ENCODE assay signal across 10 cellular contexts in the genomic region with DNA sequence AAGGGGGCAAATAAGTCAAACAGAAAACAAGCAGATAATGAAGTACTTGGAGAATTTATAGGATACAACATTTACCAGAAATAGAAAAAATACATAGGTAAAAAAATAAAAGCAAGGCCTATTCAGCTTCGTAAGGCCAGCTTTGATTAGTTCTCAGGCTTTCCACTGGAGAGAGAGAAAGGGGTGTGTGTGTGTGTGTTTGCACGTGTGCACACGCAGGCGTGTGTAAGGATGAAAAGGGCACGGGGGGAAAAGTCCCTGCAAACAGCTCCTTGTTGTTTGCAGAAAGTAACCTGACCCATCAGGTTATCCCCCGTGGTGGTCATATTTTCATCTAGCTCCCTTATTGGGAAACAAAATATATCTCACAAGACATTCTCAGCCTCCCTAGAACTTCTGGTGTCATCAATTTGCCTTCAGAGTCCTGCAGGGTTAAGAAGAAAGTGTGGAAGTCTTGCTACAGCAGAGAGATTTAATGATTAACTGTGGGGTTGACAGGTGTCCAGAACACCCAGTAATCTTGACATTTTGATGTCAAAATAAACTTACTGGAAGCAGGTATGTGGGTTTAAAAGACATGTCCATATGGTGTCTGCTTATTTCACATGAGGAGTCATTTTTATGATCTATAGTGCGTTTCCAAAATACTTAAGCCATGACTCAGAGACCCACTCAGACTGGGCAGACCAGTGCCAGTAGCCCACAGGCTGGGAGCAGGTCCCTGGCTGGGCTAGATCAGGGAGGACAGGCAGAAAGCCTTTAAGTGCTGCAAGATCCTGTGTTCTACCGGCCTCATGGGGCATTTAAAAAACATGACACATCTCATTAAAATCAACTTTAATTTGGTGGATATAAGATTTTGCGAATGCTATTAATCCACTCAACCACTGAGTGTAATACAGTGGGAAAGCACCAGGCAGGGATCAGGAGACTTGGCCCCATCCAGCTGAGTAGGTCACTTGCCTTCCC.
DNase-seq lines count a peak whose midpoint lies in the region; ATAC-seq and TF ChIP-seq lines count a peak whose summit lies in the region.
"Had no signal": no experiment of that assay in that cellular context is flagged by ENCODE, and none has a peak within 500 bp of the region (broad histone marks: within the 10 kb centered on the region; RNA-seq: fewer than 3 reads in every experiment).

No MANE protein-coding gene starts in this region.

- H3K4me2 ChIP-seq in GM23248 (ENCODE audit: unreplicated experiment) (no peak overlapping the region), PC-3 (ENCODE audit: low read length) (peak overlapping the region; percentile 57), hepatocyte (peak overlapping the region; percentile 19)

- H3K36me3 ChIP-seq in GM23248 (ENCODE audit: low read depth) (no peaks in the 10 kb centered on the region), PC-3 (ENCODE audit: low read depth, low read length) (no peaks in the 10 kb centered on the region), hepatocyte (replicated peaks; ENCODE audit: insufficient read depth, low read depth) (no peaks in the 10 kb centered on the region), A673 (ENCODE audit: insufficient read depth, low read length, poor library complexity, severe bottlenecking) (no peaks in the 10 kb centered on the region)

- CTCF ChIA-PET in PC-3 (lab: Charles Lee): interaction anchor here (0.6 kb wide), 2 partner anchors 111 to 473 kb away, joined by 4 read pairs; no protein-coding TSS in a partner anchor
- CTCF ChIA-PET in A673 (lab: Charles Lee): no interaction called here

- in situ Hi-C loops in GM23248 (cut with MboI): no loop called here

- H3K79me2 ChIP-seq in GM23248 (ENCODE audit: insufficient read depth) (no peaks in the 10 kb centered on the region), PC-3 (ENCODE audit: low read length) (no peaks in the 10 kb centered on the region), hepatocyte (no peaks in the 10 kb centered on the region)

- H4K20me1 ChIP-seq in GM23248 (ENCODE audit: insufficient read depth): no peaks in the 10 kb centered on the region
- H4K20me1 ChIP-seq in PC-3 (ENCODE audit: low read length): no peaks in the 10 kb centered on the region
- no peaks in the 10 kb centered on the region for H4K20me1 ChIP-seq in hepatocyte (ENCODE audit: insufficient read depth, poor library complexity, severe bottlenecking)

- H3K9me2 ChIP-seq in GM23248 (ENCODE audit: insufficient read depth) (no peaks in the 10 kb centered on the region), PC-3 (replicated peaks; ENCODE audit: low read length) (no peaks in the 10 kb centered on the region), hepatocyte (replicated peaks; ENCODE audit: insufficient read depth) (no peaks in the 10 kb centered on the region)

- intact Hi-C loops in PC-3 (cut with micrococcal nuclease): loop anchor here (1.0 kb wide), 5 partner anchors 22 to 444 kb away; no protein-coding TSS in a partner anchor
- intact Hi-C loops in A673 (cut with micrococcal nuclease; ENCODE audit: unreplicated experiment): no loop called here
- intact Hi-C loops in cardiac septum (cut with DNase I): no loop called here

- TF ChIP-seq CTCF in AG10803 (conservative IDR thresholded peaks at IDR 0.05; ENCODE audit: low read length) (no peak), PC-3 (conservative IDR thresholded peaks at IDR 0.05; ENCODE audit: low read depth, low read length) (no peak), hepatocyte (IDR thresholded peaks at IDR 0.05; ENCODE audit: poor library complexity) (no peak), A673 (conservative IDR thresholded peaks at IDR 0.05; ENCODE audit: low read depth, low read length) (no peak)

- DNase-seq in AG10803 (ENCODE audit: low read depth) (peak; percentile 88), GM23248 (peak; percentile 66), PC-3 (peak; percentile 99), hepatocyte (ENCODE audit: low spot score) (peak; percentile 55), A673 (ENCODE audit: low spot score) (no peak), cardiac septum (ENCODE audit: low spot score) (no peak)
- DNase-seq: C1 segment of cervical spinal cord; stimulated activated CD4-positive, alpha-beta T cell treated with anti-CD3 and anti-CD28 coated beads, Interleukin-2, amount 100 ng/mL, for 24 hours had no signal

- BruUV-seq in PC-3 (replicated peaks; lab: Mats Ljungman, UMichigan) (no TSS peak), A673 (replicated peaks; lab: Mats Ljungman, UMichigan) (no TSS peak)

- H3K9ac ChIP-seq in GM23248 (no peak overlapping the region), PC-3 (ENCODE audit: low read length) (no peak overlapping the region)

- H3F3A ChIP-seq in GM23248 (ENCODE audit: insufficient read depth) (0 out of 2 replicates have a peak, but pooled peaks cover 4% of the 10 kb centered on the region), PC-3 (ENCODE audit: low read length, unreplicated experiment) (peaks cover 6% of the 10 kb centered on the region)

- ATAC-seq in PC-3 (peak; percentile 99), GM21447 (IDR thresholded peaks at IDR 0.05; ENCODE audit: unreplicated experiment) (no peak), HG02870 (IDR thresholded peaks at IDR 0.05; ENCODE audit: unreplicated experiment) (no peak)

- no peaks in the 10 kb centered on the region for H3K9me3 ChIP-seq in GM23248 (ENCODE audit: low read depth)
- H3K9me3 ChIP-seq in PC-3 (ENCODE audit: low read length): no peaks in the 10 kb centered on the region
- no peaks in the 10 kb centered on the region for H3K9me3 ChIP-seq in hepatocyte (ENCODE audit: low read depth)
- no peaks in the 10 kb centered on the region for H3K9me3 ChIP-seq in A673 (ENCODE audit: low read depth, low read length, poor library complexity, severe bottlenecking)

- no peak overlapping the region for H3K27ac ChIP-seq in GM23248
- H3K27ac ChIP-seq in PC-3 (ENCODE audit: low read length): peak overlapping the region; percentile 59
- H3K27ac ChIP-seq in hepatocyte: peak overlapping the region; percentile 17
- no peak overlapping the region for H3K27ac ChIP-seq in A673 (ENCODE audit: low read depth, low read length, poor library complexity, severe bottlenecking)

- WGBS in GM23248 (ENCODE audit: low coverage in 1 of 2, low lambda C conversion rate in 2 of 2, missing lambda C conversion rate in 2 of 2), 2 experiments: 30 to 35% methylated on average over 9 of the region's 9 CpGs
- 45% methylated on average over 9 of the region's 9 CpGs for WGBS in hepatocyte (ENCODE audit: low lambda C conversion rate, missing lambda C conversion rate)

- peaks cover 8% of the 10 kb centered on the region; the same call in 1 of the 2 replicates for H3K4me1 ChIP-seq in GM23248 (ENCODE audit: insufficient read depth)
- peaks cover 29% of the 10 kb centered on the region for H3K4me1 ChIP-seq in PC-3 (ENCODE audit: insufficient read depth, low read length)
- H3K4me1 ChIP-seq in hepatocyte (ENCODE audit: insufficient read depth): peaks cover 12% of the 10 kb centered on the region
- H3K4me1 ChIP-seq in A673 (ENCODE audit: insufficient read depth, low read length, poor library complexity, severe bottlenecking): no peaks in the 10 kb centered on the region

- POLR2A ChIA-PET in PC-3 (lab: Charles Lee; ENCODE audit: unreplicated experiment): interaction anchor here (0.5 to 0.7 kb wide), 5 partner anchors 23 to 1625 kb away, joined by 3 to 5 read pairs (median 3); no protein-coding TSS in a partner anchor
- POLR2A ChIA-PET in A673 (lab: Charles Lee; ENCODE audit: low non-redundant PET): interaction anchor here (0.6 kb wide), 1 partner anchor 416 kb away, joined by 3 read pairs; no protein-coding TSS in a partner anchor

- no peak overlapping the region for H3K4me3 ChIP-seq in AG10803 (ENCODE audit: low read length)
- H3K4me3 ChIP-seq in GM23248: no peak overlapping the region
- H3K4me3 ChIP-seq in PC-3 (ENCODE audit: low read length): 0 out of 2 replicates have a peak overlapping the region, but pooled peaks have one; percentile 4
- H3K4me3 ChIP-seq in hepatocyte: no peak overlapping the region
- no peak overlapping the region for H3K4me3 ChIP-seq in A673 (ENCODE audit: low read depth, low read length, poor library complexity, severe bottlenecking)

- no peaks in the 10 kb centered on the region for H3K27me3 ChIP-seq in GM23248 (replicated peaks; ENCODE audit: insufficient read depth)
- H3K27me3 ChIP-seq in PC-3 (ENCODE audit: low read length): no peaks in the 10 kb centered on the region
- H3K27me3 ChIP-seq in hepatocyte: no peaks in the 10 kb centered on the region
- peaks cover 10% of the 10 kb centered on the region for H3K27me3 ChIP-seq in A673 (replicated peaks; ENCODE audit: insufficient read depth, low read depth, low read length, poor library complexity)

- no peak overlapping the region for H2AFZ ChIP-seq in GM23248
- no peak overlapping the region for H2AFZ ChIP-seq in PC-3 (ENCODE audit: low read length)
- no peak overlapping the region for H2AFZ ChIP-seq in hepatocyte

Comparison
In these comparisons a context has a peak if more than half of its experiments do, and no peak if none do; other contexts are left out.
1. DNase-seq: peak in AG10803 (single experiment), GM23248 (single experiment), PC-3 (single experiment) and hepatocyte (single experiment); none in A673 (single experiment) and cardiac septum (single experiment).
2. H3K27ac ChIP-seq: peak in PC-3 (single experiment) and hepatocyte (single experiment); none in GM23248 (single experiment) and A673 (single experiment).